ENCODE assay signal across 8 cellular contexts in genomic region chr10:6140965-6141295, GRCh38. TPM values are rescaled to one million over a fixed set of nuclear protein-coding genes. Genes with fewer than 3 reads are reported as not detected.
DNase-seq lines count a peak whose midpoint lies in the region; ATAC-seq and TF ChIP-seq lines count a peak whose summit lies in the region.

No MANE protein-coding gene starts in this region.

- H3K56ac ChIP-seq in IMR-90 (ENCODE audit: extremely low read depth, insufficient read depth, low read length): no peak overlapping the region

- POLR2A ChIA-PET in IMR-90 (lab: Charles Lee; ENCODE audit: unreplicated experiment): no interaction called here

- H4K8ac ChIP-seq in IMR-90 (ENCODE audit: low read depth in 2 of 2, low read length in 2 of 2): peak overlapping the region in 1 of 2 experiments; percentile 3; a peak in 1 of 4 replicates

- peaks cover 24% of the 10 kb centered on the region for H3K4me1 ChIP-seq in IMR-90 (ENCODE audit: control insufficient read depth, insufficient read depth, low read length)

- peak overlapping the region; percentile 30 for H3K27ac ChIP-seq in IMR-90 (ENCODE audit: insufficient read depth, low read length)
- peak overlapping the region in 13 of 21 experiments; percentile 24 to 78 (median 48) for H3K27ac ChIP-seq in skin epidermis

- H2AK5ac ChIP-seq in IMR-90 (ENCODE audit: low read depth, low read length): peak overlapping the region; percentile 87

- H3K4me3 ChIP-seq in IMR-90 (ENCODE audit: insufficient read depth, low read depth, low read length) (peak overlapping the region; percentile 54; the same call in 1 of the 2 replicates), cardiac fibroblast (replicated peaks in 1 of 2; ENCODE audit: low read depth in 2 of 2, low read length in 2 of 2) (peak overlapping the region; percentile 38 to 54), skin epidermis (peak overlapping the region; percentile 8 to 38 (median 23))

- H3K27me3 ChIP-seq in IMR-90 (ENCODE audit: control insufficient read depth, insufficient read depth, low read length): no peaks in the 10 kb centered on the region

- no peak for TF ChIP-seq CTCF in IMR-90 (conservative IDR thresholded peaks at IDR 0.05; ENCODE audit: low read depth, low read length)
- TF ChIP-seq CTCF in cardiac fibroblast (IDR thresholded peaks at IDR 0.05; ENCODE audit: low read depth, low read length): no peak

- H2AK9ac ChIP-seq in IMR-90 (replicated peaks; ENCODE audit: low read depth, low read length, poor library complexity): no peak overlapping the region

- H3K9me3 ChIP-seq in IMR-90 (ENCODE audit: control insufficient read depth, insufficient read depth, low read length): no peaks in the 10 kb centered on the region

- WGBS in IMR-90 (ENCODE audit: extremely low coverage in 2 of 2, insufficient read length in 1 of 2), 2 experiments: 100% methylated on average over 2 of the region's 8 CpGs; no CpG with 5 or more reads in 1 of the 2 experiments

- no peak overlapping the region for H4K5ac ChIP-seq in IMR-90 (ENCODE audit: low read depth, low read length)

- peak overlapping the region; percentile 89 for H2AFZ ChIP-seq in IMR-90 (replicated peaks; ENCODE audit: low read length, poor library complexity)

- H4K20me1 ChIP-seq in IMR-90 (ENCODE audit: insufficient read depth, low read length): peaks cover 5% of the 10 kb centered on the region

- peak overlapping the region; percentile 6; the same call in 1 of the 2 replicates for H3K9ac ChIP-seq in IMR-90 (ENCODE audit: low read depth, low read length)

- H2BK20ac ChIP-seq in IMR-90 (ENCODE audit: low read depth, low read length): peak overlapping the region; percentile 81

- H3K9me1 ChIP-seq in IMR-90 (ENCODE audit: insufficient read depth, low read length): peaks cover 15% of the 10 kb centered on the region

- peak overlapping the region; percentile 34; the same call in 1 of the 2 replicates for H3K14ac ChIP-seq in IMR-90 (replicated peaks; ENCODE audit: low read depth, low read length)

- in situ Hi-C loops in IMR-90 (cut with MboI; ENCODE audit: low sequenced_read_pairs): loop anchor here (25.0 kb wide), 1 partner anchor 621 kb away; no protein-coding TSS in a partner anchor

- dilution Hi-C loops in IMR-90 (cut with HindIII; ENCODE audit: low sequenced_read_pairs, unreplicated experiment): no loop called here

- CTCF ChIA-PET in IMR-90 (lab: Yijun Ruan, JAX): no interaction called here

- peak overlapping the region; percentile 64; the same call in 2 of the 3 replicates for H2BK15ac ChIP-seq in IMR-90 (ENCODE audit: low read depth, low read length)

- peak overlapping the region; percentile 85 for H2BK5ac ChIP-seq in IMR-90 (ENCODE audit: low read depth, low read length, poor library complexity, severe bottlenecking)

- ATAC-seq in GM18909 (IDR thresholded peaks at IDR 0.05; ENCODE audit: poor library complexity, unreplicated experiment): peak; percentile 3
- no peak for ATAC-seq in IMR-90 (ENCODE audit: low read depth)
- ATAC-seq in HG02970 (IDR thresholded peaks at IDR 0.05; ENCODE audit: low FRiP score, unreplicated experiment): no peak
- ATAC-seq in HG03469 (IDR thresholded peaks at IDR 0.05; ENCODE audit: unreplicated experiment): no peak

- no peak for TF ChIP-seq POLR2A in IMR-90 (IDR thresholded peaks at IDR 0.05; ENCODE audit: low read depth, low read length)

- peak overlapping the region; percentile 18; the same call in 1 of the 2 replicates for H3K23ac ChIP-seq in IMR-90 (ENCODE audit: low read depth, low read length)

- H3K4me2 ChIP-seq in IMR-90 (ENCODE audit: low read depth, low read length): peak overlapping the region; percentile 87

- peak overlapping the region; percentile 71 for H4K91ac ChIP-seq in IMR-90 (ENCODE audit: insufficient read depth, low read depth, low read length)

- H3K79me1 ChIP-seq in IMR-90 (ENCODE audit: low read depth in 1 of 2, low read length in 2 of 2): peaks cover 0 to 27% of the 10 kb centered on the region in 2 experiments; a peak in 3 of 4 replicates

- H3K36me3 ChIP-seq in IMR-90 (ENCODE audit: control insufficient read depth, insufficient read depth, low read length): no peaks in the 10 kb centered on the region

- H2BK120ac ChIP-seq in IMR-90 (ENCODE audit: low read depth, low read length): peak overlapping the region; percentile 85

- H3K18ac ChIP-seq in IMR-90 (ENCODE audit: low read depth, low read length): no peak overlapping the region

- no peak for TF ChIP-seq RAD21 in IMR-90 (IDR thresholded peaks at IDR 0.05; ENCODE audit: low read length)

- DNase-seq in IMR-90 (no peak), cardiac fibroblast (ENCODE audit: low read depth in 2 of 2) (no peak), superior temporal gyrus (ENCODE audit: extremely low spot score) (no peak), NCI-H146 treated with DMSO at 0.1 percent for 48 hours (lab: John Stamatoyannopoulos, UW; ENCODE audit: unreplicated experiment) (no peak)

- intact Hi-C loops in IMR-90 (cut with micrococcal nuclease): no loop called here

- no TSS peak for BruUV-seq in IMR-90 (replicated peaks; lab: Mats Ljungman, UMichigan)

- peak overlapping the region; percentile 71 for H3K4ac ChIP-seq in IMR-90 (ENCODE audit: low read depth, low read length)

TF ChIP-seq in IMR-90, 13 proteins besides CTCF, POLR2A, EP300 and RAD21:
- TF ChIP-seq RFX5 (IDR thresholded peaks at IDR 0.05; ENCODE audit: low read depth, low read length): no peak
- TF ChIP-seq CEBPB (IDR thresholded peaks at IDR 0.05; ENCODE audit: low read depth, low read length): no peak
- TF ChIP-seq RCOR1 (IDR thresholded peaks at IDR 0.05; ENCODE audit: insufficient replicate concordance, low read length): no peak
- TF ChIP-seq BHLHE40 (IDR thresholded peaks at IDR 0.05; ENCODE audit: low read depth, low read length): no peak
- TF ChIP-seq, protein P1, sequence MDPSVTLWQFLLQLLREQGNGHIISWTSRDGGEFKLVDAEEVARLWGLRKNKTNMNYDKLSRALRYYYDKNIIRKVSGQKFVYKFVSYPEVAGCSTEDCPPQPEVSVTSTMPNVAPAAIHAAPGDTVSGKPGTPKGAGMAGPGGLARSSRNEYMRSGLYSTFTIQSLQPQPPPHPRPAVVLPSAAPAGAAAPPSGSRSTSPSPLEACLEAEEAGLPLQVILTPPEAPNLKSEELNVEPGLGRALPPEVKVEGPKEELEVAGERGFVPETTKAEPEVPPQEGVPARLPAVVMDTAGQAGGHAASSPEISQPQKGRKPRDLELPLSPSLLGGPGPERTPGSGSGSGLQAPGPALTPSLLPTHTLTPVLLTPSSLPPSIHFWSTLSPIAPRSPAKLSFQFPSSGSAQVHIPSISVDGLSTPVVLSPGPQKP (IDR thresholded peaks at IDR 0.05; ENCODE audit: borderline replicate concordance, low read depth, low read length): no peak
- no peak for TF ChIP-seq MAFK (IDR thresholded peaks at IDR 0.05; ENCODE audit: low read depth, low read length)

RNA-seq across cellular contexts. Expression of gene RBM17, which starts 52.1 kb away (rescaled TPM):
- 24.6 and 35.6 TPM in 2 replicates for total RNA-seq in IMR-90 (2012; rRNA removed)
- polyA plus RNA-seq in IMR-90 (2012; rRNA removed): 42.9 and 56.7 TPM in 2 replicates
- 9.1 and 9.6 TPM in 2 replicates for polyA plus RNA-seq in IMR-90 (2012; cell fraction: cytosol; rRNA removed)
- 38.8 and 95.6 TPM in 2 replicates for polyA plus RNA-seq in IMR-90 (2012; cell fraction: nucleus; rRNA removed; ENCODE audit: low replicate concordance)
